In the genomic region with DNA sequence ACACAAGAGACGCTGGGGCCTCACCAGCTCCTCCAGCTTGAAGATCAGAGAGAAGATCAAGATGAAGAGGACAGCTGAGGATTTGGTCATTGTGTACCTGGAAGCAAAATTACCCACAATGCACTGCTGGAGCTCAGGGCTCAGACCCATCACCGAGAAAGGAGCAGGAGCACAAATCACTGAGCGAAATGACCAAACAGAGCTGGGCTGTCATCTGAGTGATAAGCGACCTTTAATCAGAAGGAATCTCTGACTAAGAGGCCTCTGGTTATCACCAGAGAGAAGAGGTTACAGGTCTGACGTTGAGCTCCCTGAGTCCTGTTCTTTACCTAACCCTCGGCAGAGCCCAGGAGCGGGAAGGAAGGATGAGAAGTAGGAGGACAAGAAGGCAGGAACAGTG, we compare ENCODE assay signal across 22 cellular contexts. TPM values are rescaled to one million over a fixed set of nuclear protein-coding genes. Genes with fewer than 3 reads are reported as not detected.
DNase-seq lines count a peak whose midpoint lies in the region; ATAC-seq and TF ChIP-seq lines count a peak whose summit lies in the region.
"Had no signal": no experiment of that assay in that cellular context is flagged by ENCODE, and none has a peak within 500 bp of the region (broad histone marks: within the 10 kb centered on the region; RNA-seq: fewer than 3 reads in every experiment).

No MANE protein-coding gene starts in this region.

- no peaks in the 10 kb centered on the region for H3K27me3 ChIP-seq in WERI-Rb-1 (ENCODE audit: insufficient read depth, low read depth, severe bottlenecking)
- H3K27me3 ChIP-seq in dorsolateral prefrontal cortex = no peaks in the 10 kb centered on the region
- H3K27me3 ChIP-seq: suprapubic skin had no signal

- H3K27ac ChIP-seq in WERI-Rb-1 (peak overlapping the region; percentile 36; the same call in 1 of the 2 replicates), dorsolateral prefrontal cortex (peak overlapping the region in 57 of 59 donors; percentile 11 to 83 (median 68))
- H3K27ac ChIP-seq: suprapubic skin had no signal

- H3K4me1 Mint-ChIP-seq in activated naive CD4-positive, alpha-beta T cell treated with anti-CD3 and anti-CD28 coated beads, Interleukin-2, amount 50 U/mL, for 24 hours = peaks cover 48% of the 10 kb centered on the region
- peaks cover 63% of the 10 kb centered on the region for H3K4me1 Mint-ChIP-seq in stimulated activated memory B cell treated with anti-CD40 and anti-IgM and Interleukin-4, amounts not matched to agents 10 μg/mL and 1 μg/mL and 100 μg/mL, for 72 hours

- no peak overlapping the region for H3K4me3 ChIP-seq in WERI-Rb-1 (ENCODE audit: low read depth, low read length)
- H3K4me3 ChIP-seq in dorsolateral prefrontal cortex = peak overlapping the region in 6 of 59 donors; percentile 1 to 41 (median 31)
- H3K4me3 ChIP-seq: suprapubic skin had no signal

- peaks cover 2% of the 10 kb centered on the region for H3K36me3 Mint-ChIP-seq in activated naive CD4-positive, alpha-beta T cell treated with anti-CD3 and anti-CD28 coated beads, Interleukin-2, amount 50 U/mL, for 24 hours
- H3K36me3 Mint-ChIP-seq in stimulated activated memory B cell treated with anti-CD40 and anti-IgM and Interleukin-4, amounts not matched to agents 10 μg/mL and 1 μg/mL and 100 μg/mL, for 72 hours = peaks cover 46% of the 10 kb centered on the region

- H3K9me3 Mint-ChIP-seq in activated naive CD4-positive, alpha-beta T cell treated with anti-CD3 and anti-CD28 coated beads, Interleukin-2, amount 50 U/mL, for 24 hours = no peaks in the 10 kb centered on the region
- H3K9me3 Mint-ChIP-seq in stimulated activated memory B cell treated with anti-CD40 and anti-IgM and Interleukin-4, amounts not matched to agents 10 μg/mL and 1 μg/mL and 100 μg/mL, for 72 hours = no peaks in the 10 kb centered on the region

- H3K27me3 Mint-ChIP-seq in activated naive CD4-positive, alpha-beta T cell treated with anti-CD3 and anti-CD28 coated beads, Interleukin-2, amount 50 U/mL, for 24 hours = no peaks in the 10 kb centered on the region
- no peaks in the 10 kb centered on the region for H3K27me3 Mint-ChIP-seq in stimulated activated memory B cell treated with anti-CD40 and anti-IgM and Interleukin-4, amounts not matched to agents 10 μg/mL and 1 μg/mL and 100 μg/mL, for 72 hours

- intact Hi-C loops in dorsolateral prefrontal cortex (cut with DNase I) = no loop called here

- TF ChIP-seq CTCF in WERI-Rb-1 (IDR thresholded peaks at IDR 0.05; ENCODE audit: low read depth, low read length) (no peak), dorsolateral prefrontal cortex (IDR thresholded peaks at IDR 0.05 in 54 of 56, conservative IDR thresholded peaks at IDR 0.05 in 2 of 56; ENCODE audit: low read depth in 1 of 56, partially characterized antibody in 56 of 56) (no peak)

- H3K27ac Mint-ChIP-seq in activated naive CD4-positive, alpha-beta T cell treated with anti-CD3 and anti-CD28 coated beads, Interleukin-2, amount 50 U/mL, for 24 hours = peak overlapping the region; percentile 90
- peak overlapping the region; percentile 33 for H3K27ac Mint-ChIP-seq in stimulated activated memory B cell treated with anti-CD40 and anti-IgM and Interleukin-4, amounts not matched to agents 10 μg/mL and 1 μg/mL and 100 μg/mL, for 72 hours

- DNase-seq in activated naive CD4-positive, alpha-beta T cell (lab: John Stamatoyannopoulos, UW) = no peak
- DNase-seq in WERI-Rb-1 (peak; percentile 41), dorsolateral prefrontal cortex (no peak), occipital lobe (lab: John Stamatoyannopoulos, UW) (no peak), T-helper 9 cell (no peak)
- DNase-seq in stimulated activated CD4-positive, alpha-beta T cell treated with anti-CD3 and anti-CD28 coated beads, Interleukin-4, amount 100 ng/mL, for 4 hours = no peak
- DNase-seq: activated CD4-positive, CD25-positive, alpha-beta regulatory T cell treated with anti-CD3 and anti-CD28 coated beads, Interleukin-2, amount 50 U/mL, for 72 hours; Calu3; caudate nucleus; GF-D8; midbrain; NCI-H187 treated with DMSO at 0.1 percent for 48 hours; nucleus accumbens; SIG-M5 had no signal

- H3K4me3 Mint-ChIP-seq in activated naive CD4-positive, alpha-beta T cell treated with anti-CD3 and anti-CD28 coated beads, Interleukin-2, amount 50 U/mL, for 24 hours = peak overlapping the region; percentile 24
- H3K4me3 Mint-ChIP-seq in stimulated activated memory B cell treated with anti-CD40 and anti-IgM and Interleukin-4, amounts not matched to agents 10 μg/mL and 1 μg/mL and 100 μg/mL, for 72 hours = no peak overlapping the region

- H3K9me3 ChIP-seq in WERI-Rb-1 (ENCODE audit: severe bottlenecking) = no peaks in the 10 kb centered on the region
- H3K9me3 ChIP-seq: suprapubic skin had no signal

- no peak for ATAC-seq in stimulated activated memory B cell treated with anti-CD40 and anti-IgM and Interleukin-4, amounts not matched to agents 10 μg/mL and 1 μg/mL and 100 μg/mL, for 72 hours

- H3K36me3 ChIP-seq in WERI-Rb-1 = no peaks in the 10 kb centered on the region; the same call in 1 of the 2 replicates

RNA-seq across cellular contexts. Expression of a gene that starts 47.5 kb away (rescaled TPM):
- total RNA-seq in dorsolateral prefrontal cortex (10 to 100 TPM in 119 of 120 experiments, 1 to 10 TPM in 1; 6.7 to 71.8 (median 34.0) TPM), occipital lobe (0.31 TPM)
- total RNA-seq: Calu3; kidney epithelial cell; M059J; NCI-H460; OCI-LY7; T-helper 2 cell treated with Interferon-gamma antibody and Interleukin-4, amounts not matched to agents 100 ng/mL and 5 ng/mL, for 36 hours had no signal

RNA-seq across cellular contexts. Expression of a gene that starts 50.6 kb away (rescaled TPM):
- total RNA-seq in dorsolateral prefrontal cortex (100 to 1,000 TPM in 49 of 120 experiments, 10 to 100 TPM in 71; 74.1 to 143 (median 97.3) TPM), occipital lobe (55.1 TPM)
